In the genomic region with DNA sequence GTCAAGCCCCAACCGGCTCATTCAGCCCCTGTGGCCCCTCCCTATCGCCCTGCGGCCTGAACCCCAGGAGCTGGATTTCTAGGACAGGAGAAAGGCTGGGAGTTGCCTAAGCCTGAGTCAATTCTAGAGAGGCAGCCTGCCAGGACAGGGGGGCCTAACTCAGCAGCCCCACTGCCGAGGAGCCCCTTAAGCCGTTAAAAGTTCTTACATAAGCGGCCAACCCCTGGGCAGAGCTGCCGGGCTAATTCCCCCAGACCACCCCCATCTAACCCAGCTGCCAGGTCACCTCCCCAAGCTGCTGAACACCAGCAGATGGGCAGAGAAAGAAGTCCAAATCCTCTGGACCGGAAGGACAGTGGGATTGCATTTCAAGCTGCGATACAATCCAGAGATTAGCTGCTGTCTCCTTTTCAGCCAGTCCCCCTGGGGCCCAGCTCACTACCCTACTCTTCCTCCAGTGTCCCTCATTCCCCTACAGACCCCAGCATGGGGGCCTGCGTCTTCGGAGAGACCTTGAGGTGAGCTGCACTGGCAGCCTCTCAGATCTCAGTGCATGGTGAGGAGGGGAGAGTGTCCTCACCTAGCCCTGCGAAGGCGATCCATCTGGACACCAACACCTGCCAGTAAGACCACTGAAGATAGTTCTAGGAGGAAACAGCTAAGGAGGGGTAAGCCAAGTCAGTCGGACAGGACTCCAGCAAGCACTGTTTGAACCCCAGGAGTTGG, we compare ENCODE assay signal across 9 cellular contexts. TPM values are rescaled to one million over a fixed set of nuclear protein-coding genes. Genes with fewer than 3 reads are reported as not detected.
DNase-seq lines count a peak whose midpoint lies in the region; ATAC-seq, FAIRE-seq and TF ChIP-seq lines count a peak whose summit lies in the region.
"Had no signal": no experiment of that assay in that cellular context is flagged by ENCODE, and none has a peak within 500 bp of the region (broad histone marks: within the 10 kb centered on the region; RNA-seq: fewer than 3 reads in every experiment).

No MANE protein-coding gene starts in this region.

- H3K4me3 ChIP-seq in duodenal mucosa (ENCODE audit: low read depth in 1 of 2, low read length in 2 of 2), result peak overlapping the region; percentile 81 to 93

- H3K4me1 ChIP-seq in ES-I3 (ENCODE audit: insufficient read depth, low read length) (peaks cover 22% of the 10 kb centered on the region; the same call in 1 of the 2 replicates), duodenal mucosa (ENCODE audit: control insufficient read depth in 1 of 2, insufficient read depth in 2 of 2, low read length in 2 of 2) (peaks cover 23 to 39% of the 10 kb centered on the region in 2 donors)

- peaks cover 37% of the 10 kb centered on the region for H3K4me1 Mint-ChIP-seq in neural crest cell

- no peak for ATAC-seq in HG03108 (IDR thresholded peaks at IDR 0.05; ENCODE audit: unreplicated experiment)
- no peak for ATAC-seq in GM21447 (IDR thresholded peaks at IDR 0.05; ENCODE audit: unreplicated experiment)

- no peaks in the 10 kb centered on the region for H3K36me3 Mint-ChIP-seq in neural crest cell (ENCODE audit: low read depth)

- H3K27ac Mint-ChIP-seq in neural crest cell (ENCODE audit: unreplicated experiment), result no peak overlapping the region

- no peaks in the 10 kb centered on the region for H3K36me3 ChIP-seq in ES-I3 (ENCODE audit: insufficient read depth, low read length)
- H3K36me3 ChIP-seq in duodenal mucosa (ENCODE audit: control insufficient read depth in 1 of 2, insufficient read depth in 2 of 2, low read length in 2 of 2), result no peaks in the 10 kb centered on the region

- H3K9me3 Mint-ChIP-seq in neural crest cell, result no peaks in the 10 kb centered on the region

- peak overlapping the region; percentile 56; the same call in 1 of the 2 replicates for H3K9ac ChIP-seq in ES-I3 (ENCODE audit: low read depth, low read length)
- H3K9ac ChIP-seq in duodenal mucosa (ENCODE audit: low read depth in 1 of 2, low read length in 2 of 2), result peak overlapping the region; percentile 68 to 84

- peak overlapping the region; percentile 82 for H3K4me3 Mint-ChIP-seq in neural crest cell

- H3K27me3 ChIP-seq in duodenal mucosa (ENCODE audit: control insufficient read depth in 1 of 2, insufficient read depth in 2 of 2, low read length in 2 of 2), result peaks cover 3 to 4% of the 10 kb centered on the region in 2 donors

- peak overlapping the region; percentile 11 for H3K27ac ChIP-seq in duodenal mucosa (ENCODE audit: low read depth, low read length)

- DNase-seq in NCI-H82 (lab: John Stamatoyannopoulos, UW) (peak; percentile 99), neural crest cell (ENCODE audit: low read depth, low spot score) (no peak), GM19239 (ENCODE audit: insufficient read length, low spot score) (no peak)
- DNase-seq in stimulated activated CD4-positive, alpha-beta T cell treated with anti-CD3 and anti-CD28 coated beads, Interleukin-4, amount 100 ng/mL, for 1 hour, result no peak

- no peak for TF ChIP-seq CTCF in neural crest cell (conservative IDR thresholded peaks at IDR 0.05)

- peaks cover 54% of the 10 kb centered on the region for H3K27me3 Mint-ChIP-seq in neural crest cell (ENCODE audit: low read depth)

- FAIRE-seq in GM19239 (lab: Jason Lieb, UNC), result no peak

- H3K9me3 ChIP-seq in ES-I3 (ENCODE audit: control insufficient read depth, insufficient read depth, low read length) (no peaks in the 10 kb centered on the region), duodenal mucosa (ENCODE audit: control insufficient read depth in 1 of 2, low read length in 2 of 2) (no peaks in the 10 kb centered on the region)

RNA-seq across cellular contexts. Expression of gene IMPDH1, which starts 0.9 kb away (rescaled TPM):
- 56.7 and 65.2 TPM in 2 replicates for total RNA-seq in neural crest cell

RNA-seq across cellular contexts. Expression of gene HILPDA, which starts 46.8 kb away (rescaled TPM):
- total RNA-seq in neural crest cell, result 46.7 and 51.9 TPM in 2 replicates

RNA-seq across cellular contexts. Expression of gene PRRT4, which starts 47.4 kb away (rescaled TPM):
- total RNA-seq in neural crest cell, result 3.1 and 3.3 TPM in 2 replicates
- total RNA-seq: T-helper 1 cell treated with Interleukin-12 subunit alpha and Interleukin-12 subunit beta and Interleukin-4 antibody, amounts not matched to agents 30 ng/mL and 1 ng/mL, for 36 hours had no signal
